Comparison of ENCODE assay signal across 24 cellular contexts in genomic region chr9:86483496-86483895, GRCh38.
"Had no signal": no experiment of that assay in that cellular context is flagged by ENCODE, and none has a peak within 500 bp of the region (broad histone marks: within the 10 kb centered on the region; RNA-seq: fewer than 3 reads in every experiment).

No MANE protein-coding gene starts in this region.

- H3K4me1 ChIP-seq: colonic mucosa, foreskin keratinocyte, lower lobe of right lung had no signal

- DNase-seq: colonic mucosa; cortex of kidney; effector CD8-positive, alpha-beta T cell; effector memory CD8-positive, alpha-beta T cell; endodermal cell; foreskin keratinocyte; heart left ventricle; hypothalamus; immature natural killer cell; islet precursor cell; kidney; left colon; left ventricle myocardium inferior; lower lobe of right lung; mesenchymal stem cell; mucosa of descending colon; naive B cell had no signal

- H3K79me2 ChIP-seq: hepatocyte had no signal

- H3K4me3 ChIP-seq: colonic mucosa, esophagus muscularis mucosa, gastroesophageal sphincter, heart left ventricle, hepatocyte, left ventricle myocardium inferior, lower lobe of right lung, mucosa of descending colon had no signal

- H3K9me3 ChIP-seq: colonic mucosa, esophagus muscularis mucosa, gastroesophageal sphincter, lower lobe of right lung, mucosa of descending colon had no signal

- H2AFZ ChIP-seq: hepatocyte had no signal

- H3K27ac ChIP-seq: colonic mucosa, epithelial cell of prostate, esophagus muscularis mucosa, foreskin keratinocyte, gastroesophageal sphincter, heart left ventricle, hepatocyte, left ventricle myocardium inferior, lower lobe of right lung had no signal

- FAIRE-seq: endometrium, frontal cortex, kidney had no signal

- H3K27me3 ChIP-seq: colonic mucosa, esophagus muscularis mucosa, gastroesophageal sphincter, heart left ventricle, hepatocyte had no signal

- H3K4me2 ChIP-seq: hepatocyte had no signal

- H3K36me3 ChIP-seq: colonic mucosa, esophagus muscularis mucosa, gastroesophageal sphincter, heart left ventricle, left ventricle myocardium inferior, lower lobe of right lung had no signal

- ATAC-seq: effector memory CD8-positive, alpha-beta T cell; foreskin keratinocyte; gastroesophageal sphincter; heart left ventricle; left colon; left lobe of liver; lower lobe of right lung; mucosa of descending colon had no signal
